In genomic region chr10:49534670-49535381, GRCh38 we compare ENCODE assay signal across 8 cellular contexts. TPM values are rescaled to one million over a fixed set of nuclear protein-coding genes. Genes with fewer than 3 reads are reported as not detected.
DNase-seq lines count a peak whose midpoint lies in the region; ATAC-seq and TF ChIP-seq lines count a peak whose summit lies in the region.

No MANE protein-coding gene starts in this region.

- H3K4me1 Mint-ChIP-seq in T-helper 17 cell, result peaks cover 46% of the 10 kb centered on the region

- H3K36me3 ChIP-seq in left ventricle myocardium inferior, result peaks cover 28% of the 10 kb centered on the region
- H3K36me3 ChIP-seq in mucosa of descending colon (ENCODE audit: low read depth), result no peaks in the 10 kb centered on the region

- H3K9me3 ChIP-seq in left ventricle myocardium inferior (replicated peaks) (no peaks in the 10 kb centered on the region), T-helper 17 cell (ENCODE audit: control insufficient read depth, low read length, poor library complexity, severe bottlenecking) (no peaks in the 10 kb centered on the region), mucosa of descending colon (no peaks in the 10 kb centered on the region)

- DNase-seq in left ventricle myocardium inferior (no peak), left cardiac atrium (no peak), T-helper 17 cell (no peak), non-pigmented ciliary epithelial cell (ENCODE audit: low read depth) (peak; percentile 71), NCI-H2107 (lab: John Stamatoyannopoulos, UW) (no peak), SW480 (ENCODE audit: low spot score) (no peak), mucosa of descending colon (no peak)

- no peak for ATAC-seq in left cardiac atrium
- ATAC-seq in HG02973 (IDR thresholded peaks at IDR 0.05; ENCODE audit: unreplicated experiment), result peak; percentile 58
- ATAC-seq in T-helper 17 cell, result no peak
- ATAC-seq in mucosa of descending colon, result no peak

- no peaks in the 10 kb centered on the region for H3K27me3 ChIP-seq in left ventricle myocardium inferior (ENCODE audit: low read depth)

- peak overlapping the region; percentile 83 for H3K27ac Mint-ChIP-seq in T-helper 17 cell

- H3K4me1 ChIP-seq in left ventricle myocardium inferior (peaks cover 70% of the 10 kb centered on the region), mucosa of descending colon (ENCODE audit: low read depth) (peaks cover 10% of the 10 kb centered on the region)

- peaks cover 12% of the 10 kb centered on the region for H3K36me3 Mint-ChIP-seq in T-helper 17 cell (ENCODE audit: low read depth)

- H3K4me3 ChIP-seq in left ventricle myocardium inferior, result no peak overlapping the region
- H3K4me3 ChIP-seq in mucosa of descending colon, result no peak overlapping the region

- intact Hi-C loops in left ventricle myocardium inferior (cut with micrococcal nuclease), result no loop called here
- intact Hi-C loops in left cardiac atrium (cut with DNase I), result no loop called here
- intact Hi-C loops in mucosa of descending colon (cut with DNase I, micrococcal nuclease), result no loop called here

- H3K4me3 Mint-ChIP-seq in T-helper 17 cell, result no peak overlapping the region

- H3K27me3 Mint-ChIP-seq in T-helper 17 cell, result no peaks in the 10 kb centered on the region

- H3K27ac ChIP-seq in left ventricle myocardium inferior (replicated peaks), result peak overlapping the region; percentile 63

- TF ChIP-seq CTCF in left ventricle myocardium inferior (IDR thresholded peaks at IDR 0.05; ENCODE audit: borderline replicate concordance) (no peak), mucosa of descending colon (IDR thresholded peaks at IDR 0.05) (no peak)

RNA-seq across cellular contexts. Expression of gene ERCC6, which starts 4.1 kb away (rescaled TPM):
- 19.9 TPM for total RNA-seq in left ventricle myocardium inferior
- 10 to 100 TPM; 17.1 to 19.6 TPM for total RNA-seq in left cardiac atrium
- total RNA-seq in T-helper 17 cell, result 10 to 100 TPM; 29.2 to 38.5 TPM
- 10 to 100 TPM; 18.9 to 29.8 (median 25.4) TPM for total RNA-seq in mucosa of descending colon
